6 cellular contexts compared by ENCODE assay signal in genomic region chr1:92074446-92074845, GRCh38. TPM values are rescaled to one million over a fixed set of nuclear protein-coding genes. Genes with fewer than 3 reads are reported as not detected.
"Had no signal": no experiment of that assay in that cellular context is flagged by ENCODE, and none has a peak within 500 bp of the region (broad histone marks: within the 10 kb centered on the region; RNA-seq: fewer than 3 reads in every experiment).

No MANE protein-coding gene starts in this region.

RNA-seq across cellular contexts. Expression of gene SETSIP, which starts 0.8 kb away (rescaled TPM):
- total RNA-seq: GM23248, H1, H4, H7, HFFc6 had no signal
- polyA plus RNA-seq: GM23248 had no signal

RNA-seq across cellular contexts. Expression of gene EPHX4, which starts 44.7 kb away (rescaled TPM):
- total RNA-seq: GM23248, GM23338 had no signal
- polyA plus RNA-seq: GM23248 had no signal
